ENCODE assay signal across 1 cellular context in the genomic region with DNA sequence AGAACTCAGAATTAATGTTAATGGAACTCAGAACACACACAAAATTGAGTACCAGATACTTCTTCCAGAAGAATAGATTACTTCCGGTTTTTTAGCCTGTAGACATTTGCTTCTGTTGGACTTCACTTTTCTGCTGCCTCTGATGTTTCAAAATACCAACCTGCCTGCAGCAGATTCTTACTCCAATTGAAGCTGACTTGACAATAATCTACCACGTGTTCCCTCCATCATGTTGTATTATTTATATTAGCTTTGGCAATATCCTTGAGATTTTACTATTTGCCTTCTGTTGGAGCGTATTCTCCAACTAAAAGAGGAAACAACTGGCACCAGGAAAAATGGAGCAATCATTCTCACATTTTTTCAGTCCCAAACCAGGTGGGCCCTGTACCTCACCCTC.
TF ChIP-seq lines count a peak whose summit lies in the region.

No MANE protein-coding gene starts in this region.

TF ChIP-seq in K562, 482 proteins besides CTCF, POLR2A, EP300 and RAD21 (continued from another document):
- TF ChIP-seq ZNF174 (CRISPR knock-in tag; IDR thresholded peaks at IDR 0.05) (no peak), ZNF551 (CRISPR knock-in tag; IDR thresholded peaks at IDR 0.05) (no peak), MAFG (tag; conservative IDR thresholded peaks at IDR 0.05) (0 out of 2 replicates have a peak, but pooled peaks have one; percentile 20), ZNF830 (CRISPR knock-in tag; IDR thresholded peaks at IDR 0.05) (no peak), MAZ (CRISPR knock-in tag; conservative IDR thresholded peaks at IDR 0.05 in 1 of 2, IDR thresholded peaks at IDR 0.05 in 1 of 2) (no peak), ZNF696 (CRISPR knock-in tag; conservative IDR thresholded peaks at IDR 0.05) (no peak), TCFL5 (CRISPR knock-in tag; conservative IDR thresholded peaks at IDR 0.05) (no peak), ZNF316 (IDR thresholded peaks at IDR 0.05) (peak; percentile 59; the same call in 1 of the 2 replicates), POLR3A (IDR thresholded peaks at IDR 0.05; ENCODE audit: borderline replicate concordance, extremely low read depth, insufficient read depth, insufficient read length) (no peak), POLR2AphosphoS2 (IDR thresholded peaks at IDR 0.05; ENCODE audit: low read length) (no peak), MAFF (IDR thresholded peaks at IDR 0.05; ENCODE audit: low read length) (no peak)
- TF ChIP-seq, protein P1, sequence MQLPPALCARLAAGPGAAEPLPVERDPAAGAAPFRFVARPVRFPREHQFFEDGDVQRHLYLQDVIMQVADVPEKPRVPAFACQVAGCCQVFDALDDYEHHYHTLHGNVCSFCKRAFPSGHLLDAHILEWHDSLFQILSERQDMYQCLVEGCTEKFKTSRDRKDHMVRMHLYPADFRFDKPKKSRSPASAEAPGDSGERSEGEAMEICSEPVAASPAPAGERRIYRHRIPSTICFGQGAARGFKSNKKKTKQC (CRISPR knock-in tag; IDR thresholded peaks at IDR 0.05): no peak
